13 cellular contexts compared by ENCODE assay signal in the genomic region with DNA sequence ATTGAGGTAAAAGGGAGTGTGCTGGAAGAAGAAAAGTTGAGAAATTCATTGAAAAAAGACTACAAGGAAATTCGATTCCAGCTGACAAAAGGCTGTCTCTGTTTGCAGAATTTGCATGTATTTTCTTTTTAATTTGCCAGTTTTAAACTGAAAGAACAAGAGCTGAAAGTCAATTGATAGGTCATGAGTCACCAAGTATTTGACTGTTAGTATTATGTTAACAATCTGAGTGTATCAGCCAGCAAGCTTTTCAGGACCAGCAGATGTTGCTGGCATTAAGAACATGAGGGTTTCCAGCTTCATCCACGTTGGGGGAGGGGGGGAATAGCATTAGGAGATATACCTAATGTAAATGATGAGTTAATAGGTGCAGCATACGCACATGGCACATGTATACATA.
DNase-seq lines count a peak whose midpoint lies in the region; ATAC-seq, FAIRE-seq and TF ChIP-seq lines count a peak whose summit lies in the region.
"Had no signal": no experiment of that assay in that cellular context is flagged by ENCODE, and none has a peak within 500 bp of the region (broad histone marks: within the 10 kb centered on the region; RNA-seq: fewer than 3 reads in every experiment).

No MANE protein-coding gene starts in this region.

- dilution Hi-C loops in keratinocyte (cut with MboI; ENCODE audit: extremely low pct_ligation_motif_present, low sequenced_read_pairs), result no loop called here

- H3K36me3 Mint-ChIP-seq in astrocyte (ENCODE audit: low read depth, unreplicated experiment), result no peaks in the 10 kb centered on the region
- H3K36me3 Mint-ChIP-seq: activated naive CD8-positive, alpha-beta T cell treated with anti-CD3 and anti-CD28 coated beads, Interleukin-2, amount 10 ng/mL, durations not matched to agents 7 days and 5 days; CD4-positive, CD25-positive, alpha-beta regulatory T cell had no signal

- peak overlapping the region; percentile 99 for H3K27ac Mint-ChIP-seq in astrocyte (ENCODE audit: unreplicated experiment)
- H3K27ac Mint-ChIP-seq: activated naive CD8-positive, alpha-beta T cell treated with anti-CD3 and anti-CD28 coated beads, Interleukin-2, amount 10 ng/mL, durations not matched to agents 7 days and 5 days; CD4-positive, CD25-positive, alpha-beta regulatory T cell had no signal

- H3K27ac ChIP-seq in astrocyte (ENCODE audit: low read depth, low read length) (peak overlapping the region; percentile 97), keratinocyte (ENCODE audit: control insufficient read depth, insufficient read depth, low read length) (no peak overlapping the region), Peyer's patch (no peak overlapping the region)
- H3K27ac ChIP-seq: parathyroid adenoma had no signal

- peak overlapping the region; percentile 73 for H3K9ac ChIP-seq in astrocyte (ENCODE audit: low read length)
- H3K9ac ChIP-seq in keratinocyte (ENCODE audit: control insufficient read depth, extremely low read depth, insufficient read depth, low read length), result no peak overlapping the region
- H3K9ac ChIP-seq: parathyroid adenoma had no signal

- H3K9me1 ChIP-seq in keratinocyte (ENCODE audit: control insufficient read depth, extremely low read depth, insufficient read depth, low read length), result no peaks in the 10 kb centered on the region

- FAIRE-seq in astrocyte (lab: Jason Lieb, UNC) (peak; percentile 96), keratinocyte (lab: Jason Lieb, UNC) (no peak)
- FAIRE-seq: K562 had no signal

- H4K20me1 ChIP-seq in astrocyte (ENCODE audit: insufficient read depth, low read length) (no peaks in the 10 kb centered on the region), keratinocyte (ENCODE audit: control insufficient read depth, extremely low read depth, insufficient read depth, low read length) (no peaks in the 10 kb centered on the region)

- intact Hi-C loops in Right ventricle myocardium superior (cut with DNase I), result no loop called here

- TF ChIP-seq POLR2A in Peyer's patch (IDR thresholded peaks at IDR 0.05), result no peak

- H3K4me1 ChIP-seq in astrocyte (ENCODE audit: insufficient read depth, low read length) (peaks cover 49% of the 10 kb centered on the region), keratinocyte (ENCODE audit: control insufficient read depth, extremely low read depth, insufficient read depth, low read length) (peaks cover 8% of the 10 kb centered on the region), Peyer's patch (no peaks in the 10 kb centered on the region)
- H3K4me1 ChIP-seq: parathyroid adenoma had no signal

- DNase-seq in AG09309 (ENCODE audit: low read depth) (peak; percentile 46), HT1080 (ENCODE audit: low read depth) (peak; percentile 90), astrocyte (ENCODE audit: low read depth) (peak; percentile 94), keratinocyte (ENCODE audit: low read depth, low spot score) (peak; percentile 4), Peyer's patch (no peak), Right ventricle myocardium superior (no peak), retina (no peak), NCI-H2107 treated with DMSO at 0.1 percent for 48 hours (lab: John Stamatoyannopoulos, UW; ENCODE audit: unreplicated experiment) (no peak)
- DNase-seq: activated naive CD8-positive, alpha-beta T cell treated with anti-CD3 and anti-CD28 coated beads, Interleukin-2, amount 10 ng/mL, durations not matched to agents 7 days and 5 days; CD4-positive, CD25-positive, alpha-beta regulatory T cell; effector CD8-positive, alpha-beta T cell had no signal

- no peaks in the 10 kb centered on the region for H3K9me3 Mint-ChIP-seq in astrocyte (ENCODE audit: unreplicated experiment)

- H3K27me3 ChIP-seq in astrocyte (ENCODE audit: insufficient read depth, low read length) (no peaks in the 10 kb centered on the region), keratinocyte (ENCODE audit: control insufficient read depth, extremely low read depth, insufficient read depth, low read length) (no peaks in the 10 kb centered on the region), Peyer's patch (no peaks in the 10 kb centered on the region)

- H3K9me3 ChIP-seq in astrocyte (ENCODE audit: insufficient read depth, low read depth, low read length) (no peaks in the 10 kb centered on the region), keratinocyte (ENCODE audit: control insufficient read depth, low read depth, low read length) (no peaks in the 10 kb centered on the region), Peyer's patch (no peaks in the 10 kb centered on the region)

- H2AFZ ChIP-seq in astrocyte (ENCODE audit: low read depth, low read length) (no peak overlapping the region), keratinocyte (ENCODE audit: control insufficient read depth, low read length) (no peak overlapping the region)
- H2AFZ ChIP-seq: parathyroid adenoma had no signal

- H3K4me3 ChIP-seq in AG09309 (ENCODE audit: control insufficient read depth, low read depth, low read length) (no peak overlapping the region), astrocyte (ENCODE audit: insufficient read depth, low read depth, low read length) (no peak overlapping the region), keratinocyte (ENCODE audit: control insufficient read depth in 2 of 3, extremely low read depth in 1 of 3, insufficient read depth in 2 of 3, low read depth in 1 of 3, low read length in 3 of 3) (no peak overlapping the region), Peyer's patch (no peak overlapping the region)
- H3K4me3 ChIP-seq: K562 had no signal

- no peak overlapping the region for H3K4me3 Mint-ChIP-seq in astrocyte (ENCODE audit: unreplicated experiment)
- H3K4me3 Mint-ChIP-seq: activated naive CD8-positive, alpha-beta T cell treated with anti-CD3 and anti-CD28 coated beads, Interleukin-2, amount 10 ng/mL, durations not matched to agents 7 days and 5 days; CD4-positive, CD25-positive, alpha-beta regulatory T cell had no signal

- no peak for ATAC-seq in Right ventricle myocardium superior (ENCODE audit: poor library complexity)
- ATAC-seq: K562 had no signal

- H3K27me3 Mint-ChIP-seq in astrocyte (ENCODE audit: low read depth, unreplicated experiment), result no peaks in the 10 kb centered on the region
- H3K27me3 Mint-ChIP-seq: activated naive CD8-positive, alpha-beta T cell treated with anti-CD3 and anti-CD28 coated beads, Interleukin-2, amount 10 ng/mL, durations not matched to agents 7 days and 5 days; CD4-positive, CD25-positive, alpha-beta regulatory T cell had no signal

- H3K36me3 ChIP-seq in astrocyte (ENCODE audit: insufficient read depth, low read length), result no peaks in the 10 kb centered on the region
- no peaks in the 10 kb centered on the region for H3K36me3 ChIP-seq in keratinocyte (ENCODE audit: control insufficient read depth in 2 of 2, extremely low read depth in 1 of 2, insufficient read depth in 2 of 2, low read length in 2 of 2)
- H3K36me3 ChIP-seq in Peyer's patch, result no peaks in the 10 kb centered on the region

- H3K4me1 Mint-ChIP-seq in astrocyte (ENCODE audit: low read depth, unreplicated experiment), result peaks cover 50% of the 10 kb centered on the region
- H3K4me1 Mint-ChIP-seq: activated naive CD8-positive, alpha-beta T cell treated with anti-CD3 and anti-CD28 coated beads, Interleukin-2, amount 10 ng/mL, durations not matched to agents 7 days and 5 days; CD4-positive, CD25-positive, alpha-beta regulatory T cell had no signal

- H3K4me2 ChIP-seq in astrocyte (ENCODE audit: low read length), result peak overlapping the region; percentile 54
- no peak overlapping the region for H3K4me2 ChIP-seq in keratinocyte (ENCODE audit: control insufficient read depth, extremely low read depth, insufficient read depth, low read depth, low read length)

- no peak for TF ChIP-seq CTCF in AG09309 (IDR thresholded peaks at IDR 0.05; ENCODE audit: control insufficient read depth, insufficient read depth, low read depth, low read length, missing control alignments)
- TF ChIP-seq CTCF in astrocyte (IDR thresholded peaks at IDR 0.05; ENCODE audit: insufficient read depth, low read depth, low read length), result no peak
- no peak for TF ChIP-seq CTCF in keratinocyte (optimal IDR thresholded peaks at IDR 0.05 in 1 of 3, IDR thresholded peaks at IDR 0.05 in 1 of 3, conservative IDR thresholded peaks at IDR 0.05 in 1 of 3; ENCODE audit: extremely low read depth in 1 of 3, insufficient read depth in 2 of 3, low read length in 3 of 3)
- TF ChIP-seq CTCF in Peyer's patch (IDR thresholded peaks at IDR 0.05), result no peak

- H3K79me2 ChIP-seq in astrocyte (ENCODE audit: insufficient read depth, low read length), result no peaks in the 10 kb centered on the region
- H3K79me2 ChIP-seq in keratinocyte (ENCODE audit: control insufficient read depth, insufficient read depth, low read length), result no peaks in the 10 kb centered on the region
- H3K79me2 ChIP-seq: parathyroid adenoma had no signal

Comparison
In these comparisons a context has a peak if more than half of its experiments do, and no peak if none do; other contexts are left out.
1. DNase-seq: peak in AG09309 (single experiment), HT1080 (single experiment), astrocyte (single experiment) and keratinocyte (single experiment); none in Peyer's patch (0 of 3), Right ventricle myocardium superior (single experiment), retina (single experiment) and NCI-H2107 treated with DMSO at 0.1 percent for 48 hours (single experiment).